ENCODE assay signal across 8 cellular contexts in the genomic region with DNA sequence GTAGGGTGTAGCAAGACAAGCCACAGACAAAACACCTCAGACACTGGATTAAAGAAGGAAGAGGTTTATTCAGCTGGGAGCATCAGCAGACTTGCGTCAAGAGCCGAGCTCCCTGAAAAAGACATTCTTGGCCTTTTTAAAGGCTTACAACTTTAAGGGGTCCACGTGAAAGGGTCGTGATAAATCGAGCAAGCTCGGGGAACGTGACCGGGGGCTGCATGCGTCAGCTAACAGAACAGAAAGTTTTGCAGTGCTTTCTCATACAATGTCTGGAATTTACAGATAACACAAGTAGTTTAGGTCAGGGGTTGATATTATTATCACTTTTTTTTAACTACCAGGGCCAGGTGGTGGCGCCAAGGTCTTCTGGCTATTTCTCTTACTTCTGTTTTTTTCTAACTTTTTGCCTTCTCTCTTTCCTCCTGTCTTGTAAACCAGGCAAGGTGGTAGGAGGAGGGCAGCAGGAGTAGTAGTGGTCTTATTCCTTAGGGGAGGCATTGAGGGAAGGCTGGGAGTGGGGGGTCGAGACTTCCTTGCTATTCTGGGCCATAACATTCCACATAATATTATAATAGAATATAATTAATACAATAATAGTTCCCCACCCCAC. TPM values are rescaled to one million over a fixed set of nuclear protein-coding genes. Genes with fewer than 3 reads are reported as not detected.
DNase-seq lines count a peak whose midpoint lies in the region; ATAC-seq, FAIRE-seq and TF ChIP-seq lines count a peak whose summit lies in the region.

No MANE protein-coding gene starts in this region.

- no peaks in the 10 kb centered on the region for H3K27me3 ChIP-seq in GM12878 (replicated peaks in 1 of 2; ENCODE audit: control insufficient read depth in 2 of 2, insufficient read depth in 2 of 2, low read length in 1 of 2)
- H3K27me3 ChIP-seq in mucosa of stomach (ENCODE audit: control insufficient read depth, insufficient read depth, low read length): no peaks in the 10 kb centered on the region

- TF ChIP-seq RAD21 in GM12878 (IDR thresholded peaks at IDR 0.05; ENCODE audit: insufficient read depth, low read depth, low read length): peak; percentile 54

- H3K4me2 ChIP-seq in GM12878 (ENCODE audit: control insufficient read depth, insufficient read depth): 0 out of 2 replicates have a peak overlapping the region, but pooled peaks have one; percentile 7

- peaks cover 0 to 1% (median 0%) of the 10 kb centered on the region in 3 donors for H3K27me3 Mint-ChIP-seq in CD14-positive monocyte (ENCODE audit: low read depth in 3 of 3)

- H3K4me3 ChIP-seq in GM12878: no peak overlapping the region
- no peak overlapping the region for H3K4me3 ChIP-seq in mucosa of stomach (ENCODE audit: low read length)

- H3K36me3 Mint-ChIP-seq in CD14-positive monocyte: peaks cover 13 to 17% of the 10 kb centered on the region in 2 donors

- SMC1A ChIA-PET in GM12878 (lab: Charles Lee; ENCODE audit: uncharacterized antibody, unreplicated experiment): interaction anchor here (0.8 to 1.8 kb wide), 5 partner anchors 28 to 202 kb away, joined by 3 to 6 read pairs (median 3); no protein-coding TSS in a partner anchor

- BruUV-seq in GM12878 (replicated peaks; lab: Mats Ljungman, UMichigan): no TSS peak

- in situ Hi-C loops in GM12878 (cut with MboI): loop anchor here (5.0 kb wide), 1 partner anchor 198 kb away; no protein-coding TSS in a partner anchor

- ATAC-seq in GM12878 (peak; percentile 62), GM18873 (IDR thresholded peaks at IDR 0.05; ENCODE audit: low FRiP score, unreplicated experiment) (no peak), HG03196 (IDR thresholded peaks at IDR 0.05; ENCODE audit: unreplicated experiment) (no peak), GM18861 (IDR thresholded peaks at IDR 0.05; ENCODE audit: unreplicated experiment) (no peak)

- H3K4me1 ChIP-seq in GM12878 (ENCODE audit: control insufficient read depth, insufficient read depth, low read length) (peaks cover 26% of the 10 kb centered on the region), mucosa of stomach (ENCODE audit: control insufficient read depth, insufficient read depth, low read length) (peaks cover 83% of the 10 kb centered on the region)

- H3K9ac ChIP-seq in GM12878 (ENCODE audit: control insufficient read depth, insufficient read depth, low read length): no peak overlapping the region
- peak overlapping the region; percentile 79 for H3K9ac ChIP-seq in mucosa of stomach (ENCODE audit: low read length)

- peaks cover 76% of the 10 kb centered on the region for H3K4me1 Mint-ChIP-seq in CD14-positive monocyte

- no peaks in the 10 kb centered on the region for H3K79me2 ChIP-seq in GM12878 (ENCODE audit: control insufficient read depth, insufficient read depth, low read length)

- H3K27ac Mint-ChIP-seq in CD14-positive monocyte: peak overlapping the region; percentile 91 to 97 (median 95)

- peak overlapping the region; percentile 83 to 92 for H3K4me3 Mint-ChIP-seq in CD14-positive monocyte

- TF ChIP-seq POLR2A in GM12878 (IDR thresholded peaks at IDR 0.05; ENCODE audit: low read depth, low read length): no peak

- FAIRE-seq in GM12878 (lab: Jason Lieb, UNC): peak; percentile 71

- no peaks in the 10 kb centered on the region for H3K9me3 Mint-ChIP-seq in CD14-positive monocyte

- H2AFZ ChIP-seq in GM12878 (ENCODE audit: control insufficient read depth, low read depth, low read length): peak overlapping the region; percentile 60

- no peak overlapping the region for H3K27ac ChIP-seq in GM12878 (ENCODE audit: control insufficient read depth, insufficient read depth)

- CTCF ChIA-PET in GM12878 (lab: Yijun Ruan, JAX): interaction anchor here (1.0 to 4.6 kb wide), 8 partner anchors 15 to 287 kb away, joined by 3 to 57 read pairs (median 4); partner anchors contain the start of gene TCIRG1

- no peaks in the 10 kb centered on the region for H3K36me3 ChIP-seq in GM12878 (ENCODE audit: control insufficient read depth in 2 of 2, insufficient read depth in 2 of 2, low read length in 1 of 2)
- H3K36me3 ChIP-seq in mucosa of stomach (ENCODE audit: control insufficient read depth, insufficient read depth, low read length): no peaks in the 10 kb centered on the region

- no peak for TF ChIP-seq EP300 in GM12878 (IDR thresholded peaks at IDR 0.05; ENCODE audit: borderline replicate concordance in 1 of 2, control insufficient read depth in 1 of 2, low read depth in 2 of 2, low read length in 2 of 2)

- RAD21 ChIA-PET in GM12878 (lab: Charles Lee; ENCODE audit: unreplicated experiment): interaction anchor here (0.9 to 1.7 kb wide), 7 partner anchors 10 to 261 kb away, joined by 3 to 5 read pairs (median 3); no protein-coding TSS in a partner anchor

- H3K9me3 ChIP-seq in GM12878 (replicated peaks; ENCODE audit: control insufficient read depth, insufficient read depth, low read length) (no peaks in the 10 kb centered on the region), mucosa of stomach (ENCODE audit: control insufficient read depth, low read length) (no peaks in the 10 kb centered on the region)

- intact Hi-C loops in CD14-positive monocyte (cut with micrococcal nuclease): loop anchor here in 1 of 2 donors (5.0 to 10.0 kb wide), 2 partner anchors 33 to 205 kb away; partner anchors contain the start of gene KMT5B
- intact Hi-C loops in GM12878 (cut with micrococcal nuclease; ENCODE audit: unreplicated experiment): loop anchor here (10.0 kb wide), 1 partner anchor 115 kb away; the partner anchor contains the start of gene CHKA

- POLR2A ChIA-PET in GM12878 (lab: Charles Lee): no interaction called here

- H4K20me1 ChIP-seq in GM12878 (ENCODE audit: control insufficient read depth, insufficient read depth): no peaks in the 10 kb centered on the region

- DNase-seq in CD14-positive monocyte (ENCODE audit: low spot score) (peak; percentile 38), M059J (ENCODE audit: low read depth) (peak; percentile 75), GM12878 (ENCODE audit: low read depth, low spot score) (no peak), DMS114 treated with DMSO at 0.1 percent for 48 hours (lab: John Stamatoyannopoulos, UW; ENCODE audit: unreplicated experiment) (no peak)

- TF ChIP-seq CTCF in CD14-positive monocyte (IDR thresholded peaks at IDR 0.05) (peak; percentile 49), GM12878 (IDR thresholded peaks at IDR 0.05 in 2 of 3, conservative IDR thresholded peaks at IDR 0.05 in 1 of 3; ENCODE audit: control insufficient read depth in 2 of 3, extremely low read depth in 1 of 3, insufficient read depth in 1 of 3, low read depth in 3 of 3, low read length in 3 of 3) (peak; percentile 25 to 43 (median 33); a peak in 4 of 6 replicates)

- WGBS in GM12878 (ENCODE audit: insufficient coverage, insufficient replicate concordance, low lambda C conversion rate, missing lambda C conversion rate): 13% methylated on average over 11 of the region's 11 CpGs

RNA-seq across cellular contexts. Expression of gene ALDH3B1, which starts 0.6 kb away (rescaled TPM):
- polyA plus RNA-seq in CD14-positive monocyte (10 to 100 TPM; 79.8 to 86.7 TPM), GM12878 (2011; rRNA removed) (not detected in 2 replicates), GM12878 (2014; fragmentation: Illumina TruSeq; extraction: Trizol) (0.04 TPM in 1 of 2 replicates, not detected in the other), GM12878 (2014; fragmentation: Nextera tagmentation; extraction: Ambion mirVana) (under 1 TPM; 0.03 to 0.13 TPM), GM12878 (2014; rRNA removed) (0.19 and 0.23 TPM in 2 replicates), GM12878 (2016; fragmentation: Nextera tagmentation; extraction: Ambion mirVana) (under 1 TPM in 1 of 2 experiments, not detected in 1; 0.37 TPM)
- total RNA-seq in M059J (2014; rRNA removed; shearing (Covaris generic)): 11.0 and 16.8 TPM in 2 replicates
- total RNA-seq in GM12878 (2013; cell fraction: nucleolus; rRNA removed): not detected in 2 replicates
- total RNA-seq in GM12878 (2014; rRNA removed) (0.17 and 0.60 TPM in 2 replicates), GM12878 (2014; rRNA removed; fragmentation: Illumina TruSeq; extraction: Trizol) (0.18 TPM in 1 of 2 replicates, not detected in the other), GM12878 (2021) (0.32 TPM in 1 of 2 replicates, not detected in the other)
- polyA plus RNA-seq in GM12878 (2011; ENCODE audit: low read depth): not detected
- 0.01 TPM in 1 of 2 replicates, not detected in the other for polyA plus RNA-seq in GM12878 (2011; cell fraction: cytosol; rRNA removed)
- polyA plus RNA-seq in GM12878 (2011; cell fraction: nucleus; rRNA removed): not detected in 2 replicates
- 0.13 and 0.14 TPM in 2 replicates for polyA plus RNA-seq in GM12878 (2012)
- polyA minus RNA-seq in GM12878 (2011; rRNA and poly(A)+ RNA removed): not detected in 2 replicates
- 0.94 and 1.0 TPM in 2 replicates for polyA minus RNA-seq in GM12878 (2011; cell fraction: cytosol; rRNA and poly(A)+ RNA removed)
- polyA minus RNA-seq in GM12878 (2011; cell fraction: nucleus; rRNA and poly(A)+ RNA removed): 0.12 and 0.29 TPM in 2 replicates

RNA-seq across cellular contexts. Expression of gene UNC93B1, which starts 5.6 kb away (rescaled TPM):
- polyA plus RNA-seq in CD14-positive monocyte (100 to 1,000 TPM; 185 to 220 TPM), GM12878 (2011; rRNA removed) (18.5 and 41.1 TPM in 2 replicates), GM12878 (2014; fragmentation: Illumina TruSeq; extraction: Trizol) (8.1 and 25.3 TPM in 2 replicates), GM12878 (2014; fragmentation: Nextera tagmentation; extraction: Ambion mirVana) (1 to 10 TPM; 1.3 to 3.4 TPM), GM12878 (2014; rRNA removed) (73.1 and 79.9 TPM in 2 replicates), GM12878 (2016; fragmentation: Nextera tagmentation; extraction: Ambion mirVana) (10 to 100 TPM; 35.0 to 37.5 TPM)
- 56.3 and 75.4 TPM in 2 replicates for total RNA-seq in M059J (2014; rRNA removed; shearing (Covaris generic))
- total RNA-seq in GM12878 (2013; cell fraction: nucleolus; rRNA removed): 59.2 TPM in 2 replicates
- total RNA-seq in GM12878 (2014; rRNA removed) (61.9 and 67.8 TPM in 2 replicates), GM12878 (2014; rRNA removed; fragmentation: Illumina TruSeq; extraction: Trizol) (16.1 and 18.6 TPM in 2 replicates), GM12878 (2021) (75.6 and 79.7 TPM in 2 replicates)
- 29.9 TPM for polyA plus RNA-seq in GM12878 (2011; ENCODE audit: low read depth)
- 38.3 and 51.7 TPM in 2 replicates for polyA plus RNA-seq in GM12878 (2011; cell fraction: cytosol; rRNA removed)
- polyA plus RNA-seq in GM12878 (2011; cell fraction: nucleus; rRNA removed): 115 and 153 TPM in 2 replicates
- polyA plus RNA-seq in GM12878 (2012): 54.8 and 57.9 TPM in 2 replicates
- polyA minus RNA-seq in GM12878 (2011; rRNA and poly(A)+ RNA removed): 31.6 and 44.0 TPM in 2 replicates
- polyA minus RNA-seq in GM12878 (2011; cell fraction: cytosol; rRNA and poly(A)+ RNA removed): 18.9 and 20.0 TPM in 2 replicates
- 24.2 and 31.8 TPM in 2 replicates for polyA minus RNA-seq in GM12878 (2011; cell fraction: nucleus; rRNA and poly(A)+ RNA removed)

RNA-seq across cellular contexts. Expression of gene NDUFS8, which starts 21.0 kb away (rescaled TPM):
- 100 to 1,000 TPM; 114 to 141 TPM for polyA plus RNA-seq in CD14-positive monocyte
- total RNA-seq in M059J (2014; rRNA removed; shearing (Covaris generic)): 290 and 295 TPM in 2 replicates
- total RNA-seq in GM12878 (2013; cell fraction: nucleolus; rRNA removed): 26.5 and 35.4 TPM in 2 replicates
- 224 and 238 TPM in 2 replicates for total RNA-seq in GM12878 (2014; rRNA removed)
- 67.9 and 69.2 TPM in 2 replicates for total RNA-seq in GM12878 (2014; rRNA removed; fragmentation: Illumina TruSeq; extraction: Trizol)
- total RNA-seq in GM12878 (2021): 169 and 176 TPM in 2 replicates
- polyA plus RNA-seq in GM12878 (2011; ENCODE audit: low read depth): 53.0 TPM
- 17.7 and 41.5 TPM in 2 replicates for polyA plus RNA-seq in GM12878 (2011; rRNA removed)
- polyA plus RNA-seq in GM12878 (2011; cell fraction: cytosol; rRNA removed): 87.4 and 156 TPM in 2 replicates
- polyA plus RNA-seq in GM12878 (2011; cell fraction: nucleus; rRNA removed): 97.0 and 109 TPM in 2 replicates
- 86.6 and 93.3 TPM in 2 replicates for polyA plus RNA-seq in GM12878 (2012)
- polyA plus RNA-seq in GM12878 (2014; fragmentation: Illumina TruSeq; extraction: Trizol): 13.1 and 44.4 TPM in 2 replicates
- polyA plus RNA-seq in GM12878 (2014; fragmentation: Nextera tagmentation; extraction: Ambion mirVana): 10 to 100 TPM; 17.6 to 71.2 TPM
- 214 and 239 TPM in 2 replicates for polyA plus RNA-seq in GM12878 (2014; rRNA removed)
- 100 to 1,000 TPM; 300 to 308 TPM for polyA plus RNA-seq in GM12878 (2016; fragmentation: Nextera tagmentation; extraction: Ambion mirVana)
- 41.8 and 80.4 TPM in 2 replicates for polyA minus RNA-seq in GM12878 (2011; rRNA and poly(A)+ RNA removed)
- polyA minus RNA-seq in GM12878 (2011; cell fraction: cytosol; rRNA and poly(A)+ RNA removed): 42.0 and 51.3 TPM in 2 replicates
- polyA minus RNA-seq in GM12878 (2011; cell fraction: nucleus; rRNA and poly(A)+ RNA removed): 30.9 and 54.5 TPM in 2 replicates

RNA-seq across cellular contexts. Expression of gene TCIRG1, which starts 29.3 kb away (rescaled TPM):
- polyA plus RNA-seq in CD14-positive monocyte (100 to 1,000 TPM; 197 to 225 TPM), GM12878 (2011; rRNA removed) (20.8 and 51.2 TPM in 2 replicates), GM12878 (2014; fragmentation: Illumina TruSeq; extraction: Trizol) (3.0 and 18.6 TPM in 2 replicates), GM12878 (2014; fragmentation: Nextera tagmentation; extraction: Ambion mirVana) (1 to 10 TPM in 1 of 2 experiments, under 1 TPM in 1; 0.76 to 7.5 TPM), GM12878 (2014; rRNA removed) (218 and 238 TPM in 2 replicates), GM12878 (2016; fragmentation: Nextera tagmentation; extraction: Ambion mirVana) (100 to 1,000 TPM; 124 to 148 TPM)
- 29.0 and 33.9 TPM in 2 replicates for total RNA-seq in M059J (2014; rRNA removed; shearing (Covaris generic))
- 287 and 325 TPM in 2 replicates for total RNA-seq in GM12878 (2013; cell fraction: nucleolus; rRNA removed)
- total RNA-seq in GM12878 (2014; rRNA removed) (143 and 166 TPM in 2 replicates), GM12878 (2014; rRNA removed; fragmentation: Illumina TruSeq; extraction: Trizol) (18.9 and 20.4 TPM in 2 replicates), GM12878 (2021) (173 and 179 TPM in 2 replicates)
- 40.2 TPM for polyA plus RNA-seq in GM12878 (2011; ENCODE audit: low read depth)
- polyA plus RNA-seq in GM12878 (2011; cell fraction: cytosol; rRNA removed): 73.7 and 130 TPM in 2 replicates
- polyA plus RNA-seq in GM12878 (2011; cell fraction: nucleus; rRNA removed): 2,133 and 2,164 TPM in 2 replicates
- 133 and 152 TPM in 2 replicates for polyA plus RNA-seq in GM12878 (2012)
- 36.7 and 83.1 TPM in 2 replicates for polyA minus RNA-seq in GM12878 (2011; rRNA and poly(A)+ RNA removed)
- 30.3 and 36.8 TPM in 2 replicates for polyA minus RNA-seq in GM12878 (2011; cell fraction: cytosol; rRNA and poly(A)+ RNA removed)
- 200 and 263 TPM in 2 replicates for polyA minus RNA-seq in GM12878 (2011; cell fraction: nucleus; rRNA and poly(A)+ RNA removed)

Comparison
In these comparisons a context has a peak if more than half of its experiments do, and no peak if none do; other contexts are left out.
1. DNase-seq: peak in CD14-positive monocyte (single experiment) and M059J (single experiment); none in GM12878 (single experiment) and DMS114 treated with DMSO at 0.1 percent for 48 hours (single experiment).